1 cellular context compared by ENCODE assay signal in genomic region chr6:73461537-73462350, GRCh38.
A peak's percentile ranks its signal among the peaks of the same experiment; 100 is the strongest.
TF ChIP-seq lines count a peak whose summit lies in the region.

TSS of gene MTO1 (plus strand) at chr6:73461737. CDS start at chr6:73461855, 118 bp downstream.

TF ChIP-seq in HepG2, 621 proteins besides CTCF, POLR2A, EP300 and RAD21 (continued from another document and continues in another):
- TF ChIP-seq PHF21A (CRISPR knock-in tag; IDR thresholded peaks at IDR 0.05) (peak; percentile 51; the same call in 1 of the 2 replicates), ZNF577 (CRISPR knock-in tag; IDR thresholded peaks at IDR 0.05; ENCODE audit: borderline replicate concordance, low read depth) (no peak), ZNF224 (CRISPR knock-in tag; IDR thresholded peaks at IDR 0.05) (peak; percentile 27; the same call in 1 of the 2 replicates), ZNF205 (CRISPR knock-in tag; IDR thresholded peaks at IDR 0.05) (0 out of 2 replicates have a peak, but pooled peaks have one; percentile 43), ERF (CRISPR knock-in tag; IDR thresholded peaks at IDR 0.05) (peak; percentile 61; the same call in 1 of the 2 replicates), RFXAP (CRISPR knock-in tag; IDR thresholded peaks at IDR 0.05; ENCODE audit: borderline replicate concordance) (no peak), ZNF33B (CRISPR knock-in tag; IDR thresholded peaks at IDR 0.05) (no peak), NR2F2 (IDR thresholded peaks at IDR 0.05; ENCODE audit: borderline replicate concordance, low read depth) (peak; percentile 36; the same call in 1 of the 2 replicates), RBM39 (IDR thresholded peaks at IDR 0.05; ENCODE audit: low read depth, low read length, poor library complexity, severe bottlenecking) (peak; percentile 79), ZNF737 (CRISPR knock-in tag; IDR thresholded peaks at IDR 0.05; ENCODE audit: borderline replicate concordance) (0 out of 2 replicates have a peak, but pooled peaks have one; percentile 69), NKX3-1 (CRISPR knock-in tag; IDR thresholded peaks at IDR 0.05) (peak; percentile 67; the same call in 1 of the 2 replicates), ZNF232 (CRISPR knock-in tag; IDR thresholded peaks at IDR 0.05; ENCODE audit: borderline replicate concordance) (no peak), ZMYM2 (CRISPR knock-in tag; IDR thresholded peaks at IDR 0.05) (peak; percentile 33; the same call in 1 of the 2 replicates), ZNF350 (CRISPR knock-in tag; IDR thresholded peaks at IDR 0.05; ENCODE audit: borderline replicate concordance, low read depth) (peak; percentile 69; the same call in 1 of the 2 replicates), DMAP1 (CRISPR knock-in tag; IDR thresholded peaks at IDR 0.05) (peak; percentile 86), ZSCAN31 (CRISPR knock-in tag; IDR thresholded peaks at IDR 0.05; ENCODE audit: low read depth) (peak; percentile 72; the same call in 1 of the 2 replicates), CREB3 (CRISPR knock-in tag; IDR thresholded peaks at IDR 0.05) (0 out of 2 replicates have a peak, but pooled peaks have one; percentile 30), ZNF281 (CRISPR knock-in tag; IDR thresholded peaks at IDR 0.05; ENCODE audit: borderline replicate concordance) (no peak), REPIN1 (CRISPR knock-in tag; IDR thresholded peaks at IDR 0.05; ENCODE audit: borderline replicate concordance, low read depth) (peak; percentile 33; the same call in 1 of the 2 replicates), NFKB2 (CRISPR knock-in tag; IDR thresholded peaks at IDR 0.05; ENCODE audit: borderline replicate concordance) (no peak; the same call in 1 of the 2 replicates), ZNF703 (CRISPR knock-in tag; IDR thresholded peaks at IDR 0.05; ENCODE audit: borderline replicate concordance) (peak; percentile 42; the same call in 1 of the 2 replicates), THAP8 (CRISPR knock-in tag; IDR thresholded peaks at IDR 0.05; ENCODE audit: borderline replicate concordance) (no peak), RBFOX2 (IDR thresholded peaks at IDR 0.05; ENCODE audit: low read depth, low read length) (peak; percentile 82), HHEX (CRISPR knock-in tag; IDR thresholded peaks at IDR 0.05) (no peak), TRAFD1 (CRISPR knock-in tag; IDR thresholded peaks at IDR 0.05; ENCODE audit: borderline replicate concordance) (no peak), ZBTB40 (IDR thresholded peaks at IDR 0.05) (no peak), ZBTB40 (CRISPR knock-in tag; IDR thresholded peaks at IDR 0.05) (peak; percentile 50), KLF15 (CRISPR knock-in tag; IDR thresholded peaks at IDR 0.05; ENCODE audit: borderline replicate concordance) (no peak), ZNF101 (CRISPR knock-in tag; IDR thresholded peaks at IDR 0.05; ENCODE audit: borderline replicate concordance, low read depth) (0 out of 2 replicates have a peak, but pooled peaks have one; percentile 33), ARNTL (CRISPR knock-in tag; IDR thresholded peaks at IDR 0.05) (no peak), ZKSCAN8 (CRISPR knock-in tag; IDR thresholded peaks at IDR 0.05; ENCODE audit: borderline replicate concordance) (peak; percentile 25; the same call in 1 of the 2 replicates), MXD4 (CRISPR knock-in tag; IDR thresholded peaks at IDR 0.05) (peak; percentile 67; the same call in 1 of the 2 replicates), ZNF678 (CRISPR knock-in tag; IDR thresholded peaks at IDR 0.05) (no peak), SMAD3 (CRISPR knock-in tag; IDR thresholded peaks at IDR 0.05) (peak; percentile 69; the same call in 1 of the 2 replicates), DNMT1 (CRISPR knock-in tag; IDR thresholded peaks at IDR 0.05) (no peak), CEBPB (IDR thresholded peaks at IDR 0.05; ENCODE audit: borderline replicate concordance, low read depth, low read length) (peak; percentile 95), PAF1 (CRISPR knock-in tag; IDR thresholded peaks at IDR 0.05) (no peak), GABPA (IDR thresholded peaks at IDR 0.05; ENCODE audit: low read depth, low read length) (no peak), GABPA (CRISPR knock-in tag; IDR thresholded peaks at IDR 0.05; ENCODE audit: low read depth) (peak; percentile 45; the same call in 1 of the 2 replicates), NFIC (IDR thresholded peaks at IDR 0.05; ENCODE audit: low read length) (no peak), ZNF276 (CRISPR knock-in tag; IDR thresholded peaks at IDR 0.05; ENCODE audit: low read depth) (0 out of 2 replicates have a peak, but pooled peaks have one; percentile 46)
